ENCODE assay signal across 1 cellular context in the genomic region with DNA sequence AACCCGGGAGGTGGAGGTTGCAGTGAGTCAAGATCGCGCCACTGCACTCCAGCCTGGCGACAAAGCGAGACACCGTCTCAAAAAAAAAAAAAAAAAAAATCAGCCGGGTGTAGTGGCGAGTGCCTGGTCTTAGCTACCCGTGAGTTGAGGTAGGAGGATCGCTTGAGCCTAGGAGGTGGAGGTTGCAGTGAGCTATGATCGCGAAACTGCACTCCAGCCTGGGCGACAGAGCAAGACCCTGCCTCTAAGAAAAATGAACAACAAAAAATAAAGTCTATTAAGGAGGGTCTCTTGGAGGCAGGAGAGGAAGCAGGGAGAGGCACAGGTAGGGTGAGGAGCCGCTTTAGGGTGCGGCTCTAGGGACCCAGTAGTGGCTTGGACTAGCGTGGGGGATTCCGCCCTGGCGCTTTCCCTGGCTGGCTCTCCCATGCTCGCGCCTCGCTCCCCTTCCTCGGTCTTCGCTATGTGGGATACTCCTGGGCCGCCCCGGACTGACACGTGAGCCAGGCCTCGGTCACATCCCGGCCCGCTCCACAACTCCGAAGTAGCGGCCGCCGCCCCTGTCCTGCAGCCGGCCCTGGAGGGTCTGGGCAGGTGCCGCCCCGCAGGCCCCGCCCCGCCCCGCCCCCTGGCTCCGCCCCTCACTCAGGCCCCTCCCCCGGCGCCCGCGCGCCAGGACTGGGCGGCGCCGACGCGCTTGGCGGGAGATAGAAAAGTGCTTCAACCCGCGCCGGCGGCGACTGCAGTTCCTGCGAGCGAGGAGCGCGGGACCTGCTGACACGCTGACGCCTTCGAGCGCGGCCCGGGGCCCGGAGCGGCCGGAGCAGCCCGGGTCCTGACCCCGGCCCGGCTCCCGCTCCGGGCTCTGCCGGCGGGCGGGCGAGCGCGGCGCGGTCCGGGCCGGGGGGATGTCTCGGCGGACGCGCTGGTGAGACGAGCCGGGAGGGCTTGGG.
TF ChIP-seq lines count a peak whose summit lies in the region.

A gene (plus strand): TSS at position 739 of the 953 bp plus-strand sequence. CDS start 170 bp downstream, at position 909.

TF ChIP-seq in HepG2, 621 proteins besides CTCF, POLR2A, EP300 and RAD21 (continued from another document and continues in another):
- TF ChIP-seq, protein P1, sequence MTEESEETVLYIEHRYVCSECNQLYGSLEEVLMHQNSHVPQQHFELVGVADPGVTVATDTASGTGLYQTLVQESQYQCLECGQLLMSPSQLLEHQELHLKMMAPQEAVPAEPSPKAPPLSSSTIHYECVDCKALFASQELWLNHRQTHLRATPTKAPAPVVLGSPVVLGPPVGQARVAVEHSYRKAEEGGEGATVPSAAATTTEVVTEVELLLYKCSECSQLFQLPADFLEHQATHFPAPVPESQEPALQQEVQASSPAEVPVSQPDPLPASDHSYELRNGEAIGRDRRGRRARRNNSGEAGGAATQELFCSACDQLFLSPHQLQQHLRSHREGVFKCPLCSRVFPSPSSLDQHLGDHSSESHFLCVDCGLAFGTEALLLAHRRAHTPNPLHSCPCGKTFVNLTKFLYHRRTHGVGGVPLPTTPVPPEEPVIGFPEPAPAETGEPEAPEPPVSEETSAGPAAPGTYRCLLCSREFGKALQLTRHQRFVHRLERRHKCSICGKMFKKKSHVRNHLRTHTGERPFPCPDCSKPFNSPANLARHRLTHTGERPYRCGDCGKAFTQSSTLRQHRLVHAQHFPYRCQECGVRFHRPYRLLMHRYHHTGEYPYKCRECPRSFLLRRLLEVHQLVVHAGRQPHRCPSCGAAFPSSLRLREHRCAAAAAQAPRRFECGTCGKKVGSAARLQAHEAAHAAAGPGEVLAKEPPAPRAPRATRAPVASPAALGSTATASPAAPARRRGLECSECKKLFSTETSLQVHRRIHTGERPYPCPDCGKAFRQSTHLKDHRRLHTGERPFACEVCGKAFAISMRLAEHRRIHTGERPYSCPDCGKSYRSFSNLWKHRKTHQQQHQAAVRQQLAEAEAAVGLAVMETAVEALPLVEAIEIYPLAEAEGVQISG (CRISPR knock-in tag; IDR thresholded peaks at IDR 0.05) = peak; percentile 75
- TF ChIP-seq, protein P2, sequence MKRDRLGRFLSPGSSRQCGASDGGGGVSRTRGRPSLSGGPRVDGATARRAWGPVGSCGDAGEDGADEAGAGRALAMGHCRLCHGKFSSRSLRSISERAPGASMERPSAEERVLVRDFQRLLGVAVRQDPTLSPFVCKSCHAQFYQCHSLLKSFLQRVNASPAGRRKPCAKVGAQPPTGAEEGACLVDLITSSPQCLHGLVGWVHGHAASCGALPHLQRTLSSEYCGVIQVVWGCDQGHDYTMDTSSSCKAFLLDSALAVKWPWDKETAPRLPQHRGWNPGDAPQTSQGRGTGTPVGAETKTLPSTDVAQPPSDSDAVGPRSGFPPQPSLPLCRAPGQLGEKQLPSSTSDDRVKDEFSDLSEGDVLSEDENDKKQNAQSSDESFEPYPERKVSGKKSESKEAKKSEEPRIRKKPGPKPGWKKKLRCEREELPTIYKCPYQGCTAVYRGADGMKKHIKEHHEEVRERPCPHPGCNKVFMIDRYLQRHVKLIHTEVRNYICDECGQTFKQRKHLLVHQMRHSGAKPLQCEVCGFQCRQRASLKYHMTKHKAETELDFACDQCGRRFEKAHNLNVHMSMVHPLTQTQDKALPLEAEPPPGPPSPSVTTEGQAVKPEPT (CRISPR knock-in tag; IDR thresholded peaks at IDR 0.05; ENCODE audit: low read depth) = 0 out of 2 replicates have a peak, but pooled peaks have one; percentile 59
- TF ChIP-seq ZNF775 (CRISPR knock-in tag; IDR thresholded peaks at IDR 0.05; ENCODE audit: borderline replicate concordance) (no peak), RAD51 (IDR thresholded peaks at IDR 0.05; ENCODE audit: borderline replicate concordance) (no peak), ZNF10 (CRISPR knock-in tag; IDR thresholded peaks at IDR 0.05; ENCODE audit: borderline replicate concordance, low read depth) (no peak), ZNF225 (CRISPR knock-in tag; IDR thresholded peaks at IDR 0.05) (peak; percentile 88), ADNP (CRISPR knock-in tag; IDR thresholded peaks at IDR 0.05) (no peak), ZNF101 (CRISPR knock-in tag; IDR thresholded peaks at IDR 0.05; ENCODE audit: borderline replicate concordance, low read depth) (no peak), ZNF274 (CRISPR knock-in tag; IDR thresholded peaks at IDR 0.05) (peak; percentile 69), CBX2 (IDR thresholded peaks at IDR 0.05; ENCODE audit: low read depth, low read length) (no peak), CBX2 (CRISPR knock-in tag; IDR thresholded peaks at IDR 0.05; ENCODE audit: low read depth) (no peak), CHCHD3 (CRISPR knock-in tag; IDR thresholded peaks at IDR 0.05) (0 out of 2 replicates have a peak, but pooled peaks have one; percentile 96), EHMT2 (IDR thresholded peaks at IDR 0.05; ENCODE audit: borderline replicate concordance, low read depth, low read length) (no peak), ZNF383 (CRISPR knock-in tag; IDR thresholded peaks at IDR 0.05; ENCODE audit: borderline replicate concordance) (no peak), ZNF510 (CRISPR knock-in tag; IDR thresholded peaks at IDR 0.05; ENCODE audit: low read depth) (peak; percentile 84; the same call in 1 of the 2 replicates), HMGA1 (CRISPR knock-in tag; conservative IDR thresholded peaks at IDR 0.05) (no peak), FOXK1 (CRISPR knock-in tag; IDR thresholded peaks at IDR 0.05; ENCODE audit: borderline replicate concordance, low read depth) (no peak), ZNF124 (CRISPR knock-in tag; IDR thresholded peaks at IDR 0.05) (no peak), KDM3A (CRISPR knock-in tag; IDR thresholded peaks at IDR 0.05; ENCODE audit: low read depth) (0 out of 2 replicates have a peak, but pooled peaks have one; percentile 42), ZNF230 (CRISPR knock-in tag; IDR thresholded peaks at IDR 0.05) (no peak), HNRNPLL (IDR thresholded peaks at IDR 0.05; ENCODE audit: low read depth, low read length, poor library complexity, severe bottlenecking) (no peak), ZNF83 (CRISPR knock-in tag; IDR thresholded peaks at IDR 0.05; ENCODE audit: borderline replicate concordance) (peak; percentile 77; the same call in 1 of the 2 replicates)
- TF ChIP-seq, protein P3, sequence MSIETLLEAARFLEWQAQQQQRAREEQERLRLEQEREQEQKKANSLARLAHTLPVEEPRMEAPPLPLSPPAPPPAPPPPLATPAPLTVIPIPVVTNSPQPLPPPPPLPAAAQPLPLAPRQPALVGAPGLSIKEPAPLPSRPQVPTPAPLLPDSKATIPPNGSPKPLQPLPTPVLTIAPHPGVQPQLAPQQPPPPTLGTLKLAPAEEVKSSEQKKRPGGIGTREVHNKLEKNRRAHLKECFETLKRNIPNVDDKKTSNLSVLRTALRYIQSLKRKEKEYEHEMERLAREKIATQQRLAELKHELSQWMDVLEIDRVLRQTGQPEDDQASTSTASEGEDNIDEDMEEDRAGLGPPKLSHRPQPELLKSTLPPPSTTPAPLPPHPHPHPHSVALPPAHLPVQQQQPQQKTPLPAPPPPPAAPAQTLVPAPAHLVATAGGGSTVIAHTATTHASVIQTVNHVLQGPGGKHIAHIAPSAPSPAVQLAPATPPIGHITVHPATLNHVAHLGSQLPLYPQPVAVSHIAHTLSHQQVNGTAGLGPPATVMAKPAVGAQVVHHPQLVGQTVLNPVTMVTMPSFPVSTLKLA (IDR thresholded peaks at IDR 0.05) = no peak
- TF ChIP-seq, protein P4, sequence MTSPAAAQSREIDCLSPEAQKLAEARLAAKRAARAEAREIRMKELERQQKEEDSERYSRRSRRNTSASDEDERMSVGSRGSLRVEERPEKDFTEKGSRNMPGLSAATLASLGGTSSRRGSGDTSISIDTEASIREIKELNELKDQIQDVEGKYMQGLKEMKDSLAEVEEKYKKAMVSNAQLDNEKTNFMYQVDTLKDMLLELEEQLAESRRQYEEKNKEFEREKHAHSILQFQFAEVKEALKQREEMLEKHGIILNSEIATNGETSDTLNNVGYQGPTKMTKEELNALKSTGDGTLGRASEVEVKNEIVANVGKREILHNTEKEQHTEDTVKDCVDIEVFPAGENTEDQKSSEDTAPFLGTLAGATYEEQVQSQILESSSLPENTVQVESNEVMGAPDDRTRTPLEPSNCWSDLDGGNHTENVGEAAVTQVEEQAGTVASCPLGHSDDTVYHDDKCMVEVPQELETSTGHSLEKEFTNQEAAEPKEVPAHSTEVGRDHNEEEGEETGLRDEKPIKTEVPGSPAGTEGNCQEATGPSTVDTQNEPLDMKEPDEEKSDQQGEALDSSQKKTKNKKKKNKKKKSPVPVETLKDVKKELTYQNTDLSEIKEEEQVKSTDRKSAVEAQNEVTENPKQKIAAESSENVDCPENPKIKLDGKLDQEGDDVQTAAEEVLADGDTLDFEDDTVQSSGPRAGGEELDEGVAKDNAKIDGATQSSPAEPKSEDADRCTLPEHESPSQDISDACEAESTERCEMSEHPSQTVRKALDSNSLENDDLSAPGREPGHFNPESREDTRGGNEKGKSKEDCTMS (CRISPR knock-in tag; conservative IDR thresholded peaks at IDR 0.05) = no peak
- TF ChIP-seq, protein P5, sequence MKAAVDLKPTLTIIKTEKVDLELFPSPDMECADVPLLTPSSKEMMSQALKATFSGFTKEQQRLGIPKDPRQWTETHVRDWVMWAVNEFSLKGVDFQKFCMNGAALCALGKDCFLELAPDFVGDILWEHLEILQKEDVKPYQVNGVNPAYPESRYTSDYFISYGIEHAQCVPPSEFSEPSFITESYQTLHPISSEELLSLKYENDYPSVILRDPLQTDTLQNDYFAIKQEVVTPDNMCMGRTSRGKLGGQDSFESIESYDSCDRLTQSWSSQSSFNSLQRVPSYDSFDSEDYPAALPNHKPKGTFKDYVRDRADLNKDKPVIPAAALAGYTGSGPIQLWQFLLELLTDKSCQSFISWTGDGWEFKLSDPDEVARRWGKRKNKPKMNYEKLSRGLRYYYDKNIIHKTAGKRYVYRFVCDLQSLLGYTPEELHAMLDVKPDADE (CRISPR knock-in tag; IDR thresholded peaks at IDR 0.05) = peak; percentile 43; the same call in 1 of the 2 replicates
- TF ChIP-seq, protein P6, sequence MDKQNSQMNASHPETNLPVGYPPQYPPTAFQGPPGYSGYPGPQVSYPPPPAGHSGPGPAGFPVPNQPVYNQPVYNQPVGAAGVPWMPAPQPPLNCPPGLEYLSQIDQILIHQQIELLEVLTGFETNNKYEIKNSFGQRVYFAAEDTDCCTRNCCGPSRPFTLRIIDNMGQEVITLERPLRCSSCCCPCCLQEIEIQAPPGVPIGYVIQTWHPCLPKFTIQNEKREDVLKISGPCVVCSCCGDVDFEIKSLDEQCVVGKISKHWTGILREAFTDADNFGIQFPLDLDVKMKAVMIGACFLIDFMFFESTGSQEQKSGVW (CRISPR knock-in tag; IDR thresholded peaks at IDR 0.05; ENCODE audit: borderline replicate concordance) = no peak
- TF ChIP-seq, protein P7, sequence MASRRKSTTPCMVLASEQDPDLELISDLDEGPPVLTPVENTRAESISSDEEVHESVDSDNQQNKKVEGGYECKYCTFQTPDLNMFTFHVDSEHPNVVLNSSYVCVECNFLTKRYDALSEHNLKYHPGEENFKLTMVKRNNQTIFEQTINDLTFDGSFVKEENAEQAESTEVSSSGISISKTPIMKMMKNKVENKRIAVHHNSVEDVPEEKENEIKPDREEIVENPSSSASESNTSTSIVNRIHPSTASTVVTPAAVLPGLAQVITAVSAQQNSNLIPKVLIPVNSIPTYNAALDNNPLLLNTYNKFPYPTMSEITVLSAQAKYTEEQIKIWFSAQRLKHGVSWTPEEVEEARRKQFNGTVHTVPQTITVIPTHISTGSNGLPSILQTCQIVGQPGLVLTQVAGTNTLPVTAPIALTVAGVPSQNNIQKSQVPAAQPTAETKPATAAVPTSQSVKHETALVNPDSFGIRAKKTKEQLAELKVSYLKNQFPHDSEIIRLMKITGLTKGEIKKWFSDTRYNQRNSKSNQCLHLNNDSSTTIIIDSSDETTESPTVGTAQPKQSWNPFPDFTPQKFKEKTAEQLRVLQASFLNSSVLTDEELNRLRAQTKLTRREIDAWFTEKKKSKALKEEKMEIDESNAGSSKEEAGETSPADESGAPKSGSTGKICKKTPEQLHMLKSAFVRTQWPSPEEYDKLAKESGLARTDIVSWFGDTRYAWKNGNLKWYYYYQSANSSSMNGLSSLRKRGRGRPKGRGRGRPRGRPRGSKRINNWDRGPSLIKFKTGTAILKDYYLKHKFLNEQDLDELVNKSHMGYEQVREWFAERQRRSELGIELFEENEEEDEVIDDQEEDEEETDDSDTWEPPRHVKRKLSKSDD (CRISPR knock-in tag; IDR thresholded peaks at IDR 0.05; ENCODE audit: low read depth) = no peak
- TF ChIP-seq, protein P8, sequence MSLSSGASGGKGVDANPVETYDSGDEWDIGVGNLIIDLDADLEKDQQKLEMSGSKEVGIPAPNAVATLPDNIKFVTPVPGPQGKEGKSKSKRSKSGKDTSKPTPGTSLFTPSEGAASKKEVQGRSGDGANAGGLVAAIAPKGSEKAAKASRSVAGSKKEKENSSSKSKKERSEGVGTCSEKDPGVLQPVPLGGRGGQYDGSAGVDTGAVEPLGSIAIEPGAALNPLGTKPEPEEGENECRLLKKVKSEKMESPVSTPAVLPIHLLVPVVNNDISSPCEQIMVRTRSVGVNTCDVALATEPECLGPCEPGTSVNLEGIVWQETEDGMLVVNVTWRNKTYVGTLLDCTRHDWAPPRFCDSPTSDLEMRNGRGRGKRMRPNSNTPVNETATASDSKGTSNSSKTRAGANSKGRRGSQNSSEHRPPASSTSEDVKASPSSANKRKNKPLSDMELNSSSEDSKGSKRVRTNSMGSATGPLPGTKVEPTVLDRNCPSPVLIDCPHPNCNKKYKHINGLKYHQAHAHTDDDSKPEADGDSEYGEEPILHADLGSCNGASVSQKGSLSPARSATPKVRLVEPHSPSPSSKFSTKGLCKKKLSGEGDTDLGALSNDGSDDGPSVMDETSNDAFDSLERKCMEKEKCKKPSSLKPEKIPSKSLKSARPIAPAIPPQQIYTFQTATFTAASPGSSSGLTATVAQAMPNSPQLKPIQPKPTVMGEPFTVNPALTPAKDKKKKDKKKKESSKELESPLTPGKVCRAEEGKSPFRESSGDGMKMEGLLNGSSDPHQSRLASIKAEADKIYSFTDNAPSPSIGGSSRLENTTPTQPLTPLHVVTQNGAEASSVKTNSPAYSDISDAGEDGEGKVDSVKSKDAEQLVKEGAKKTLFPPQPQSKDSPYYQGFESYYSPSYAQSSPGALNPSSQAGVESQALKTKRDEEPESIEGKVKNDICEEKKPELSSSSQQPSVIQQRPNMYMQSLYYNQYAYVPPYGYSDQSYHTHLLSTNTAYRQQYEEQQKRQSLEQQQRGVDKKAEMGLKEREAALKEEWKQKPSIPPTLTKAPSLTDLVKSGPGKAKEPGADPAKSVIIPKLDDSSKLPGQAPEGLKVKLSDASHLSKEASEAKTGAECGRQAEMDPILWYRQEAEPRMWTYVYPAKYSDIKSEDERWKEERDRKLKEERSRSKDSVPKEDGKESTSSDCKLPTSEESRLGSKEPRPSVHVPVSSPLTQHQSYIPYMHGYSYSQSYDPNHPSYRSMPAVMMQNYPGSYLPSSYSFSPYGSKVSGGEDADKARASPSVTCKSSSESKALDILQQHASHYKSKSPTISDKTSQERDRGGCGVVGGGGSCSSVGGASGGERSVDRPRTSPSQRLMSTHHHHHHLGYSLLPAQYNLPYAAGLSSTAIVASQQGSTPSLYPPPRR (CRISPR knock-in tag; IDR thresholded peaks at IDR 0.05; ENCODE audit: borderline replicate concordance) = no peak
- TF ChIP-seq, protein P9, sequence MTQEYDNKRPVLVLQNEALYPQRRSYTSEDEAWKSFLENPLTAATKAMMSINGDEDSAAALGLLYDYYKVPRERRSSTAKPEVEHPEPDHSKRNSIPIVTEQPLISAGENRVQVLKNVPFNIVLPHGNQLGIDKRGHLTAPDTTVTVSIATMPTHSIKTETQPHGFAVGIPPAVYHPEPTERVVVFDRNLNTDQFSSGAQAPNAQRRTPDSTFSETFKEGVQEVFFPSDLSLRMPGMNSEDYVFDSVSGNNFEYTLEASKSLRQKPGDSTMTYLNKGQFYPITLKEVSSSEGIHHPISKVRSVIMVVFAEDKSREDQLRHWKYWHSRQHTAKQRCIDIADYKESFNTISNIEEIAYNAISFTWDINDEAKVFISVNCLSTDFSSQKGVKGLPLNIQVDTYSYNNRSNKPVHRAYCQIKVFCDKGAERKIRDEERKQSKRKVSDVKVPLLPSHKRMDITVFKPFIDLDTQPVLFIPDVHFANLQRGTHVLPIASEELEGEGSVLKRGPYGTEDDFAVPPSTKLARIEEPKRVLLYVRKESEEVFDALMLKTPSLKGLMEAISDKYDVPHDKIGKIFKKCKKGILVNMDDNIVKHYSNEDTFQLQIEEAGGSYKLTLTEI (CRISPR knock-in tag; conservative IDR thresholded peaks at IDR 0.05) = no peak
